ENCODE assay signal across 19 cellular contexts in genomic region chr2:232793271-232793670, GRCh38. TPM values are rescaled to one million over a fixed set of nuclear protein-coding genes. Genes with fewer than 3 reads are reported as not detected.
A peak's percentile ranks its signal among the peaks of the same experiment; 100 is the strongest.
DNase-seq lines count a peak whose midpoint lies in the region; ATAC-seq lines count a peak whose summit lies in the region.
"Had no signal": no experiment of that assay in that cellular context is flagged by ENCODE, and none has a peak within 500 bp of the region (broad histone marks: within the 10 kb centered on the region; RNA-seq: fewer than 3 reads in every experiment).

No MANE protein-coding gene starts in this region.

- no peak overlapping the region for H3K4me3 ChIP-seq in ectodermal cell (ENCODE audit: insufficient read depth, low read depth, low read length)
- no peak overlapping the region for H3K4me3 ChIP-seq in naive thymus-derived CD4-positive, alpha-beta T cell (ENCODE audit: low read length)
- H3K4me3 ChIP-seq: BLaER1 treated with 17β-estradiol and CSF1 and Interleukin-3, amounts not matched to agents 10 nM and 100 nM; GM23338 had no signal

- DNase-seq in D341Med (ENCODE audit: low spot score) (peak; percentile 49), NCI-H82 (lab: John Stamatoyannopoulos, UW) (peak; percentile 91), DMS114 treated with DMSO at 0.1 percent for 48 hours (lab: John Stamatoyannopoulos, UW; ENCODE audit: unreplicated experiment) (no peak)
- DNase-seq in naive thymus-derived CD4-positive, alpha-beta T cell: no peak
- DNase-seq: 8988T; Calu3; CD8-positive, alpha-beta T cell; DMS153; DMS79; GDM1; HCEC 1CT had no signal

- H3K9me3 Mint-ChIP-seq in naive thymus-derived CD4-positive, alpha-beta T cell: no peaks in the 10 kb centered on the region
- H3K9me3 Mint-ChIP-seq: CD8-positive, alpha-beta T cell; GM23338 had no signal

- peak overlapping the region; percentile 3 for H3K27ac ChIP-seq in ectodermal cell (ENCODE audit: insufficient read depth, low read depth, low read length, poor library complexity, severe bottlenecking)
- H3K27ac ChIP-seq in naive thymus-derived CD4-positive, alpha-beta T cell (ENCODE audit: low read depth, low read length): no peak overlapping the region
- H3K27ac ChIP-seq: BLaER1 treated with 17β-estradiol and CSF1 and Interleukin-3, amounts not matched to agents 10 nM and 100 nM had no signal

- intact Hi-C loops in naive thymus-derived CD4-positive, alpha-beta T cell (cut with micrococcal nuclease): no loop called here

- CTCF ChIA-PET in naive thymus-derived CD4-positive, alpha-beta T cell (lab: Charles Lee): no interaction called here

- no peak overlapping the region for H3K4me3 Mint-ChIP-seq in naive thymus-derived CD4-positive, alpha-beta T cell
- H3K4me3 Mint-ChIP-seq: CD8-positive, alpha-beta T cell; GM23338 had no signal

- POLR2A ChIA-PET in naive thymus-derived CD4-positive, alpha-beta T cell (lab: Charles Lee): interaction anchor here (0.6 kb wide), 1 partner anchor 461 kb away, joined by 3 read pairs; no protein-coding TSS in a partner anchor

- H3K36me3 Mint-ChIP-seq in naive thymus-derived CD4-positive, alpha-beta T cell: peaks cover 15 to 72% (median 54%) of the 10 kb centered on the region in 5 donors

- peaks cover 0 to under 1% (median 0%) of the 10 kb centered on the region in 7 donors for H3K4me1 Mint-ChIP-seq in naive thymus-derived CD4-positive, alpha-beta T cell
- H3K4me1 Mint-ChIP-seq: GM23338 had no signal

- peaks cover 20% of the 10 kb centered on the region for H3K36me3 ChIP-seq in ectodermal cell (ENCODE audit: control insufficient read depth, insufficient read depth, low read length)
- peaks cover 7 to 81% (median 17%) of the 10 kb centered on the region in 3 experiments for H3K36me3 ChIP-seq in naive thymus-derived CD4-positive, alpha-beta T cell (ENCODE audit: control insufficient read depth in 2 of 3, insufficient read depth in 3 of 3, low read length in 3 of 3)

- no peak overlapping the region for H3K27ac Mint-ChIP-seq in naive thymus-derived CD4-positive, alpha-beta T cell
- H3K27ac Mint-ChIP-seq: CD8-positive, alpha-beta T cell; GM23338 had no signal

- H3K27me3 Mint-ChIP-seq in naive thymus-derived CD4-positive, alpha-beta T cell: no peaks in the 10 kb centered on the region

- H3K9me3 ChIP-seq in ectodermal cell (ENCODE audit: control insufficient read depth, low read length): no peaks in the 10 kb centered on the region
- no peaks in the 10 kb centered on the region for H3K9me3 ChIP-seq in naive thymus-derived CD4-positive, alpha-beta T cell (ENCODE audit: control insufficient read depth in 2 of 3, low read length in 3 of 3)
- H3K9me3 ChIP-seq: BLaER1 treated with 17β-estradiol and CSF1 and Interleukin-3, amounts not matched to agents 10 nM and 100 nM had no signal

- no peaks in the 10 kb centered on the region for H3K4me1 ChIP-seq in ectodermal cell (ENCODE audit: control insufficient read depth, insufficient read depth, low read length)
- H3K4me1 ChIP-seq in naive thymus-derived CD4-positive, alpha-beta T cell (ENCODE audit: control insufficient read depth in 2 of 2, insufficient read depth in 2 of 2, low read length in 2 of 2): no peaks in the 10 kb centered on the region
- H3K4me1 ChIP-seq: BLaER1 treated with 17β-estradiol and CSF1 and Interleukin-3, amounts not matched to agents 10 nM and 100 nM had no signal

- 54 to 69% methylated on average over 4 of the region's 4 CpGs for WGBS in ectodermal cell, 2 experiments

- no peak for ATAC-seq in naive thymus-derived CD4-positive, alpha-beta T cell
- ATAC-seq in GM19467 (IDR thresholded peaks at IDR 0.05; ENCODE audit: unreplicated experiment) (no peak), HG03045 (IDR thresholded peaks at IDR 0.05; ENCODE audit: unreplicated experiment) (no peak)
- ATAC-seq: CD8-positive, alpha-beta T cell; GM23338 had no signal

- no peaks in the 10 kb centered on the region for H3K27me3 ChIP-seq in ectodermal cell (ENCODE audit: control insufficient read depth, insufficient read depth, low read length, poor library complexity, severe bottlenecking)
- H3K27me3 ChIP-seq in naive thymus-derived CD4-positive, alpha-beta T cell (ENCODE audit: control insufficient read depth in 2 of 2, insufficient read depth in 2 of 2, low read length in 2 of 2): no peaks in the 10 kb centered on the region
- H3K27me3 ChIP-seq: BLaER1 treated with 17β-estradiol and CSF1 and Interleukin-3, amounts not matched to agents 10 nM and 100 nM had no signal

RNA-seq across cellular contexts. Expression of gene KCNJ13, which starts 16.9 kb away (rescaled TPM):
- polyA plus RNA-seq in ectodermal cell (2013, experiment 1 of 4): 6.0 TPM
- 14.9 TPM for polyA plus RNA-seq in ectodermal cell (2013, experiment 2 of 4)
- polyA plus RNA-seq in ectodermal cell (2013, experiment 3 of 4): 7.0 TPM
- polyA plus RNA-seq in ectodermal cell (2013, experiment 4 of 4): 10.1 TPM
- total RNA-seq in naive thymus-derived CD4-positive, alpha-beta T cell: not detected
- under 1 TPM in 1 of 2 donors, not detected in 1; 0.50 TPM for polyA plus RNA-seq in naive thymus-derived CD4-positive, alpha-beta T cell
- total RNA-seq: A673; Calu3; CD8-positive, alpha-beta T cell; Daoy; GM23338; IMR-90 had no signal
- polyA plus RNA-seq: IMR-90 had no signal

Comparison
In these comparisons a context has a peak if more than half of its experiments do, and no peak if none do; other contexts are left out.
1. DNase-seq: peak in D341Med (single experiment) and NCI-H82 (single experiment); none in DMS114 treated with DMSO at 0.1 percent for 48 hours (single experiment) and naive thymus-derived CD4-positive, alpha-beta T cell (0 of 9).